ENCODE assay signal across 22 cellular contexts in genomic region chr1:47576758-47577115, GRCh38.
"Had no signal": no experiment of that assay in that cellular context is flagged by ENCODE, and none has a peak within 500 bp of the region (broad histone marks: within the 10 kb centered on the region; RNA-seq: fewer than 3 reads in every experiment).

No MANE protein-coding gene starts in this region.

- H3K36me3 ChIP-seq: ascending aorta had no signal

- H3K27ac ChIP-seq: ascending aorta had no signal

- ATAC-seq: activated CD4-positive, CD25-positive, alpha-beta regulatory T cell treated with anti-CD3 and anti-CD28 coated beads, Interleukin-2, amount 50 U/mL, for 24 hours; activated CD8-positive, alpha-beta memory T cell treated with anti-CD3 and anti-CD28 coated beads, Interleukin-2, amount 10 ng/mL, durations not matched to agents 7 days and 5 days; activated naive CD8-positive, alpha-beta T cell treated with anti-CD3 and anti-CD28 coated beads, Interleukin-2, amount 50 U/mL, for 24 hours; Panc1; Right ventricle myocardium inferior had no signal

- H3K9me3 ChIP-seq: ascending aorta had no signal

- H3K27me3 ChIP-seq: ascending aorta had no signal

- H3K4me3 ChIP-seq: ascending aorta had no signal

- DNase-seq: activated CD4-positive, alpha-beta T cell treated with anti-CD3 and anti-CD28 coated beads for 4 hours; activated CD8-positive, alpha-beta memory T cell treated with anti-CD3 and anti-CD28 coated beads, Interleukin-2, amount 10 ng/mL, durations not matched to agents 7 days and 5 days; activated effector memory CD4-positive, alpha-beta T cell treated with Interleukin-2 at 50 U/mL for 16 hours; activated naive CD4-positive, alpha-beta T cell; activated naive CD8-positive, alpha-beta T cell treated with anti-CD3 and anti-CD28 coated beads, Interleukin-2, amount 50 U/mL, for 24 hours; activated T-cell treated with anti-CD3 and anti-CD28 coated beads, Interleukin-2, amount 50 U/mL, for 24 hours; amniotic stem cell; KG1; NCI-H1092 treated with DMSO at 0.1 percent for 48 hours; NCI-H1417 treated with DMSO at 0.1 percent for 48 hours; NCI-H1694; NCI-H2029; NCI-H2107; NCI-H2171 treated with DMSO at 0.1 percent for 48 hours; NCI-H226; NCI-H526 treated with DMSO at 0.1 percent for 48 hours; NCI-H82; RPMI8226 had no signal

- H3K4me1 ChIP-seq: ascending aorta had no signal
